Comparison of ENCODE assay signal across 8 cellular contexts in the genomic region with DNA sequence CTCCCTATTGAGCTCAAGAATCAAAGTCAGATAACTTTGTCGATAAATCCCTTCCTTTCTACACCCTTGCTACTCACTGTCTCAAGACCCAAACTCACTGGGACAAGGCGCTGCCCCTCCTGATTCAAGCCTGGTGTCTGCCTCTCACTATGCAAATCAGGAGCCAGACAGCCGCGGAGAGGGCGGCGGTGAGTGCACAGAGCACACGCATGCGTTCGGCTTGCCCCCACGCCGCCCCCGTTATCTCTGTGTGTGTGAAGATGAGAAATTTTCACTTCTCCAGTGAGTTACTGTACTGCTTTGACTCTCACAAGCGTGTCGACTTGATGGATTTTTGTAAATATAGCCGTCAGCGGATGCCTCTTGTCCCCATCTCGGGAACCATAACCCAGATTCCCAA.
A peak's percentile ranks its signal among the peaks of the same experiment; 100 is the strongest.
DNase-seq lines count a peak whose midpoint lies in the region; ATAC-seq and FAIRE-seq lines count a peak whose summit lies in the region.
"Not testable (repeated sequence)": the region's sequence is repeated elsewhere in the genome, so short reads cannot be mapped to it uniquely, and the experiment has no call there.

No MANE protein-coding gene starts in this region.

- not testable (repeated sequence) for H3K9me3 Mint-ChIP-seq in memory B cell

- peak; percentile 89 for FAIRE-seq in GM19239 (lab: Jason Lieb, UNC)

- not testable (repeated sequence) for H3K4me1 Mint-ChIP-seq in memory B cell

- not testable (repeated sequence) for H3K36me3 Mint-ChIP-seq in memory B cell

- not testable (repeated sequence) for H3K27ac Mint-ChIP-seq in memory B cell

- not testable (repeated sequence) for H3K27me3 Mint-ChIP-seq in memory B cell

- not testable (repeated sequence) for DNase-seq in GM19239 (ENCODE audit: insufficient read length, low spot score); memory B cell (ENCODE audit: low spot score in 2 of 2)

- peak; percentile 75 for ATAC-seq in GM18511 (IDR thresholded peaks at IDR 0.05; ENCODE audit: unreplicated experiment)
- ATAC-seq in GM21528 (IDR thresholded peaks at IDR 0.05; ENCODE audit: low FRiP score, unreplicated experiment), result peak; percentile 65
- peak; percentile 63 for ATAC-seq in HG02642 (IDR thresholded peaks at IDR 0.05; ENCODE audit: poor library complexity, unreplicated experiment)
- ATAC-seq in HG02938 (IDR thresholded peaks at IDR 0.05; ENCODE audit: unreplicated experiment), result peak; percentile 57
- peak; percentile 59 for ATAC-seq in HG03135 (IDR thresholded peaks at IDR 0.05; ENCODE audit: unreplicated experiment)
- ATAC-seq in HG03457 (IDR thresholded peaks at IDR 0.05; ENCODE audit: unreplicated experiment), result peak; percentile 72
- ATAC-seq in memory B cell (ENCODE audit: low read depth), result peak; percentile 38

- not testable (repeated sequence) for H3K4me3 Mint-ChIP-seq in memory B cell
